Comparison of ENCODE assay signal across 26 cellular contexts in the genomic region with DNA sequence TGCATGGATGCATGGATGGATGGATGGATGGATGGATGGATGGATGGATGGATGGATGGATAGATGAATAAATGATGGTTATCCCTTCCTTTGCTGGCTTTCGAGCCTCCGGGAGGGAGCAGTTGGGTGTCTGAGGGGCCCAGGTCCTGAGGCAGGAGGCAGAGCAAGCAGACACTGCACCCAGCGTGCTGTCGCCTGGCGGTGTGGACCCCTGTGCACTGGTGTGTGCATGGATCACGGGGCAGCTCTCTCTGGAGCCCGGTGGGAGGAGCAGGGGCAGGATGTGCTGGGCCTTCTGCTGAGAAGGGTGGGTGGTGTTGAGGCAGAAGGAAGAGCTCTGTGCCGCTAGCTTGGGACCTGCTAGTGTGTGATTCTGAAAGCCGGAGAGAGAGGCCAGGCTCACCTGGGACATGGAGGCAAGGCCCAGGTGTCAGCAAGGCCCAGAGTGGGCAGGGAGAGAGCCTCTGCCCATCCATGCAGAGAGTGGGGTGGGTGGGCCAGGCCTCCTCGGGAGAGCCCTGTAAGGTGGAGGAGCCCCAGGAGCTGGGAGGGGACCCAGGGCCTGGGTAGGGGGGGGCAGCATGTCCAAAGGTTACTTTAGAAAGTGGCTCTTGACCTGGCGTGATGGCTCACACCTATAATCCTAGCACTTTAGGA.
DNase-seq lines count a peak whose midpoint lies in the region; ATAC-seq, FAIRE-seq and TF ChIP-seq lines count a peak whose summit lies in the region.
"Had no signal": no experiment of that assay in that cellular context is flagged by ENCODE, and none has a peak within 500 bp of the region (broad histone marks: within the 10 kb centered on the region; RNA-seq: fewer than 3 reads in every experiment).

No MANE protein-coding gene starts in this region.

- H3K27me3 ChIP-seq in H9 (ENCODE audit: insufficient read depth, low read length): no peaks in the 10 kb centered on the region
- H3K27me3 ChIP-seq in PC-3 (ENCODE audit: low read length): peaks cover 49% of the 10 kb centered on the region
- H3K27me3 ChIP-seq: BE2C, MG63 had no signal

- H3K79me2 ChIP-seq in H9 (ENCODE audit: insufficient read depth, low read length) (no peaks in the 10 kb centered on the region), PC-3 (ENCODE audit: low read length) (no peaks in the 10 kb centered on the region)

- H3K36me3 ChIP-seq in kidney (ENCODE audit: control insufficient read depth in 1 of 2, insufficient read depth in 2 of 2, low read length in 2 of 2): no peaks in the 10 kb centered on the region
- no peaks in the 10 kb centered on the region for H3K36me3 ChIP-seq in PC-3 (ENCODE audit: low read depth, low read length)
- H3K36me3 ChIP-seq: BE2C, MG63 had no signal

- H3K14ac ChIP-seq in H9 (ENCODE audit: insufficient read depth, low read length): no peak overlapping the region

- no peak overlapping the region for H3K23ac ChIP-seq in H9 (ENCODE audit: insufficient read length, low read depth, low read length)

- no peak overlapping the region for H2BK12ac ChIP-seq in H9 (ENCODE audit: insufficient read length, low read depth, low read length)

- H2AFZ ChIP-seq in H9 (ENCODE audit: low read length): no peak overlapping the region
- no peak overlapping the region for H2AFZ ChIP-seq in PC-3 (ENCODE audit: low read length)

- H3K4me1 Mint-ChIP-seq in activated T-cell treated with anti-CD3 and anti-CD28 coated beads, Interleukin-2, amount 50 U/mL, for 24 hours (ENCODE audit: low read depth): peaks cover 2% of the 10 kb centered on the region
- no peaks in the 10 kb centered on the region for H3K4me1 Mint-ChIP-seq in H9
- H3K4me1 Mint-ChIP-seq in osteocyte (ENCODE audit: unreplicated experiment): no peaks in the 10 kb centered on the region

- H3K23me2 ChIP-seq in H9 (ENCODE audit: insufficient read length, low read depth, low read length, poor library complexity, severe bottlenecking): no peaks in the 10 kb centered on the region

- H3K27me3 Mint-ChIP-seq in activated T-cell treated with anti-CD3 and anti-CD28 coated beads, Interleukin-2, amount 50 U/mL, for 24 hours: no peaks in the 10 kb centered on the region
- H3K27me3 Mint-ChIP-seq in H9 (ENCODE audit: low read depth) (peaks cover 2% of the 10 kb centered on the region), osteocyte (ENCODE audit: unreplicated experiment) (no peaks in the 10 kb centered on the region)

- H3T11ph ChIP-seq in H9 (ENCODE audit: low read length): no peak overlapping the region

- no peak overlapping the region for H2AK5ac ChIP-seq in H9 (ENCODE audit: insufficient read length, low read length)

- ATAC-seq in PC-3: no peak
- ATAC-seq: Panc1 had no signal

- no peak overlapping the region for H2BK15ac ChIP-seq in H9 (ENCODE audit: low read depth, low read length)

- no peak overlapping the region for H2BK5ac ChIP-seq in H9 (ENCODE audit: insufficient read length, low read length)

- no peak overlapping the region for H2BK120ac ChIP-seq in H9 (ENCODE audit: low read depth, low read length, poor library complexity, severe bottlenecking)

- no TSS peak for BruUV-seq in PC-3 (replicated peaks; lab: Mats Ljungman, UMichigan)

- FAIRE-seq in kidney (lab: Jason Lieb, UNC): no peak
- FAIRE-seq: GM12891, GM19239, H54, HTR-8/SVneo had no signal

- H3K4me2 ChIP-seq in H9 (ENCODE audit: insufficient read depth, insufficient read length, low read length) (no peak overlapping the region), PC-3 (ENCODE audit: low read length) (no peak overlapping the region)

- H3F3A ChIP-seq in PC-3 (ENCODE audit: low read length, unreplicated experiment): no peaks in the 10 kb centered on the region

- H2BK20ac ChIP-seq in H9 (ENCODE audit: low read depth, low read length, poor library complexity, severe bottlenecking): no peak overlapping the region

- no peak overlapping the region for H3K27ac Mint-ChIP-seq in activated T-cell treated with anti-CD3 and anti-CD28 coated beads, Interleukin-2, amount 50 U/mL, for 24 hours
- H3K27ac Mint-ChIP-seq in H9: no peak overlapping the region
- no peak overlapping the region for H3K27ac Mint-ChIP-seq in osteocyte (ENCODE audit: unreplicated experiment)

- H3K9me3 Mint-ChIP-seq in activated T-cell treated with anti-CD3 and anti-CD28 coated beads, Interleukin-2, amount 50 U/mL, for 24 hours: no peaks in the 10 kb centered on the region
- H3K9me3 Mint-ChIP-seq in H9: no peaks in the 10 kb centered on the region
- peaks cover 3% of the 10 kb centered on the region for H3K9me3 Mint-ChIP-seq in osteocyte (ENCODE audit: unreplicated experiment)

- no peak overlapping the region for H3K18ac ChIP-seq in H9 (ENCODE audit: insufficient read length, low read depth, low read length)

- no peak overlapping the region for H4K91ac ChIP-seq in H9 (ENCODE audit: insufficient read length, low read depth, low read length)

- H3K4me1 ChIP-seq in H9 (ENCODE audit: insufficient read depth, low read length) (no peaks in the 10 kb centered on the region), kidney (ENCODE audit: control insufficient read depth in 1 of 2, insufficient read depth in 1 of 2, low read depth in 1 of 2, low read length in 2 of 2) (no peaks in the 10 kb centered on the region), PC-3 (ENCODE audit: insufficient read depth, low read length) (no peaks in the 10 kb centered on the region)
- H3K4me1 ChIP-seq: BE2C had no signal

- H3K56ac ChIP-seq in H9 (ENCODE audit: insufficient read length, low read depth, low read length): no peak overlapping the region

- H3K9ac ChIP-seq in H9 (ENCODE audit: extremely low read depth, insufficient read length, low read length) (no peak overlapping the region), kidney (ENCODE audit: low read length in 2 of 2) (no peak overlapping the region), PC-3 (ENCODE audit: low read length) (no peak overlapping the region)

- CTCF ChIA-PET in PC-3 (lab: Charles Lee): no interaction called here

- WGBS in H9 (ENCODE audit: extremely low coverage, insufficient read length, low lambda C conversion rate): no CpG with 5 or more reads among the region's 11 CpGs

- H3K9me3 ChIP-seq in H9 (ENCODE audit: control insufficient read depth, low read depth, low read length): no peaks in the 10 kb centered on the region
- H3K9me3 ChIP-seq in kidney (ENCODE audit: control insufficient read depth in 1 of 2, low read length in 2 of 2): no peaks in the 10 kb centered on the region
- no peaks in the 10 kb centered on the region for H3K9me3 ChIP-seq in PC-3 (ENCODE audit: low read length)
- H3K9me3 ChIP-seq: BE2C, MG63 had no signal

- H4K20me1 ChIP-seq in H9 (ENCODE audit: control insufficient read depth, insufficient read depth, insufficient read length): no peaks in the 10 kb centered on the region
- no peaks in the 10 kb centered on the region for H4K20me1 ChIP-seq in PC-3 (ENCODE audit: low read length)

- no peak overlapping the region for H4K8ac ChIP-seq in H9 (replicated peaks; ENCODE audit: insufficient read length, low read depth, low read length)

- no peak overlapping the region for H3K4me3 Mint-ChIP-seq in activated T-cell treated with anti-CD3 and anti-CD28 coated beads, Interleukin-2, amount 50 U/mL, for 24 hours
- no peak overlapping the region for H3K4me3 Mint-ChIP-seq in H9
- H3K4me3 Mint-ChIP-seq in osteocyte (ENCODE audit: unreplicated experiment): no peak overlapping the region

- H3K4ac ChIP-seq in H9 (ENCODE audit: low read depth, low read length): no peak overlapping the region

- H3K27ac ChIP-seq in H9 (ENCODE audit: insufficient read length, low read depth, low read length): no peak overlapping the region
- no peak overlapping the region for H3K27ac ChIP-seq in kidney (ENCODE audit: low read depth in 2 of 2, low read length in 2 of 2)
- H3K27ac ChIP-seq in PC-3 (ENCODE audit: low read length): no peak overlapping the region

- H3K9me2 ChIP-seq in PC-3 (replicated peaks; ENCODE audit: low read length): no peaks in the 10 kb centered on the region

- no peak overlapping the region for H4K5ac ChIP-seq in H9 (ENCODE audit: insufficient read length, low read depth, low read length)

- H3K79me1 ChIP-seq in H9 (ENCODE audit: insufficient read depth, low read depth, low read length, poor library complexity, severe bottlenecking): no peaks in the 10 kb centered on the region

- peak; percentile 25 for DNase-seq in activated T-cell treated with anti-CD3 and anti-CD28 coated beads, Interleukin-2, amount 50 U/mL, for 24 hours
- DNase-seq in activated T-cell treated with anti-CD3 and anti-CD28 coated beads for 4 hours: no peak
- peak; percentile 12 for DNase-seq in H9
- DNase-seq in kidney: peak; percentile 38
- DNase-seq in osteocyte (ENCODE audit: extremely low spot score, unreplicated experiment): peak; percentile 75
- no peak for DNase-seq in NOMO-1 treated with dmso at 0.1 percent for 144 hours (lab: John Stamatoyannopoulos, UW; ENCODE audit: unreplicated experiment)
- no peak for DNase-seq in NCI-H446 (lab: John Stamatoyannopoulos, UW)
- DNase-seq in PC-3: no peak
- DNase-seq: 8988T, ACHN, BE2C, Calu3, DMS79 treated with DMSO at 0.1 percent for 48 hours, GF-D8, KG1, MG63, NCI-H1105 treated with DMSO at 0.1 percent for 48 hours, NCI-H146, NCI-H1930, NCI-H526 treated with DMSO at 0.1 percent for 48 hours, SHP77 treated with DMSO at 0.1 percent for 48 hours had no signal

- TF ChIP-seq CTCF in H9 (conservative IDR thresholded peaks at IDR 0.05) (no peak), kidney (IDR thresholded peaks at IDR 0.05; ENCODE audit: borderline replicate concordance, extremely low read depth, insufficient read depth) (no peak), osteocyte (IDR thresholded peaks at IDR 0.05) (no peak), PC-3 (conservative IDR thresholded peaks at IDR 0.05; ENCODE audit: low read depth, low read length) (no peak)

- peaks cover 59% of the 10 kb centered on the region for H3K36me3 Mint-ChIP-seq in activated T-cell treated with anti-CD3 and anti-CD28 coated beads, Interleukin-2, amount 50 U/mL, for 24 hours (ENCODE audit: low read depth)
- H3K36me3 Mint-ChIP-seq in H9 (ENCODE audit: insufficient read depth in 1 of 3, low read depth in 3 of 3): no peaks in the 10 kb centered on the region
- no peaks in the 10 kb centered on the region for H3K36me3 Mint-ChIP-seq in osteocyte (ENCODE audit: unreplicated experiment)

- intact Hi-C loops in kidney (cut with DNase I) (no loop called here), PC-3 (cut with micrococcal nuclease) (no loop called here)

- POLR2A ChIA-PET in PC-3 (lab: Charles Lee; ENCODE audit: unreplicated experiment): no interaction called here

- H3K4me3 ChIP-seq in kidney (ENCODE audit: low read length in 2 of 2) (no peak overlapping the region), PC-3 (ENCODE audit: low read length) (no peak overlapping the region)
- H3K4me3 ChIP-seq: MG63 had no signal

Comparison
In these comparisons a context has a peak if more than half of its experiments do, and no peak if none do; other contexts are left out.
1. DNase-seq: peak in activated T-cell treated with anti-CD3 and anti-CD28 coated beads, Interleukin-2, amount 50 U/mL, for 24 hours (single experiment), H9 (single experiment), kidney (single experiment) and osteocyte (single experiment); none in activated T-cell treated with anti-CD3 and anti-CD28 coated beads for 4 hours (single experiment), NOMO-1 treated with dmso at 0.1 percent for 144 hours (single experiment), NCI-H446 (0 of 2) and PC-3 (single experiment).